ENCODE assay signal across 17 cellular contexts in the genomic region with DNA sequence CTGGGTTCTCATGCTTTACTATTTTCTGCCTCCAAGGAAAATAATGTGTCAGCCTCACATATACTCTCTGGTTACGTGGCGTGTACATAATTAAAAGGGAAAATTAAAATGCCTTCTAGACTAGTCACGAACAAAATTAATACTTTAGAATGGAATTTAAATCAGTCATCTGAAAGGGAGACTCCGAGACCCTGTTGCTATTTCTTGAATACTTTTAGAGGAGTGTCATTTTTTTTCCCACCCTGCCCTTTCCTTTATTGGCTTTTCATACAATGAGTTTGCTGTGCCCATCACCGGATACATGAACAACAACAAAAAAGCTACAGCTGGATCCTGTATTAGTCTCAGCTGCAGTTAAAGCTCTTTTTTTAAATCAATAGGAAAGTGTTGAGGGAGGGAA. TPM values are rescaled to one million over a fixed set of nuclear protein-coding genes. Genes with fewer than 3 reads are reported as not detected.
DNase-seq lines count a peak whose midpoint lies in the region; ATAC-seq and TF ChIP-seq lines count a peak whose summit lies in the region.
"Had no signal": no experiment of that assay in that cellular context is flagged by ENCODE, and none has a peak within 500 bp of the region (broad histone marks: within the 10 kb centered on the region; RNA-seq: fewer than 3 reads in every experiment).

No MANE protein-coding gene starts in this region.

- POLR2A ChIA-PET in BJ (lab: Charles Lee), result interaction anchor here (0.6 kb wide), 2 partner anchors 107 to 234 kb away, joined by 3 read pairs; no protein-coding TSS in a partner anchor

- no peak for TF ChIP-seq CTCF in BJ (IDR thresholded peaks at IDR 0.05; ENCODE audit: insufficient read depth, low read depth, low read length)
- TF ChIP-seq CTCF in endothelial cell (IDR thresholded peaks at IDR 0.05; ENCODE audit: unreplicated experiment), result no peak
- no peak for TF ChIP-seq CTCF in omental fat pad (IDR thresholded peaks at IDR 0.05)

- no peaks in the 10 kb centered on the region for H3K36me3 ChIP-seq in BJ (ENCODE audit: control insufficient read depth, insufficient read depth, low read length)
- H3K36me3 ChIP-seq: BE2C, esophagus muscularis mucosa had no signal

- H3K27ac Mint-ChIP-seq in endothelial cell (ENCODE audit: unreplicated experiment), result peak overlapping the region; percentile 54
- H3K27ac Mint-ChIP-seq in T-helper 17 cell, result no peak overlapping the region
- H3K27ac Mint-ChIP-seq: nephron progenitor cell had no signal

- DNase-seq in BJ (ENCODE audit: low read depth), result peak; percentile 72
- peak; percentile 68 for DNase-seq in RPMI7951 (ENCODE audit: low read depth)
- no peak for DNase-seq in endothelial cell (ENCODE audit: low spot score)
- no peak for DNase-seq in omental fat pad (ENCODE audit: low spot score)
- no peak for DNase-seq in T-helper 17 cell
- DNase-seq in activated CD4-positive, alpha-beta T cell treated with anti-CD3 and anti-CD28 coated beads, Interleukin-2, amount 50 U/mL, for 48 hours, result no peak
- DNase-seq in cortex of kidney (lab: John Stamatoyannopoulos, UW), result no peak
- DNase-seq: activated T-cell treated with anti-CD3 and anti-CD28 coated beads, Interleukin-2, amount 50 U/mL, for 4 hours; BE2C; body of pancreas; islet precursor cell; NCI-H1105; NCI-H510A treated with DMSO at 0.1 percent for 48 hours; nephron progenitor cell; stimulated activated CD4-positive, alpha-beta T cell treated with anti-CD3 and anti-CD28 coated beads, Interleukin-15, amount 100 ng/mL, for 24 hours had no signal

- no peaks in the 10 kb centered on the region for H3K9me3 ChIP-seq in T-helper 17 cell (ENCODE audit: control insufficient read depth, low read length, poor library complexity, severe bottlenecking)
- H3K9me3 ChIP-seq: BE2C, body of pancreas, esophagus muscularis mucosa had no signal

- no peaks in the 10 kb centered on the region for H3K36me3 Mint-ChIP-seq in endothelial cell (ENCODE audit: low read depth, unreplicated experiment)
- no peaks in the 10 kb centered on the region for H3K36me3 Mint-ChIP-seq in T-helper 17 cell (ENCODE audit: low read depth)

- ATAC-seq in omental fat pad (ENCODE audit: low FRiP score) (peak; percentile 54), T-helper 17 cell (no peak), GM21576 (IDR thresholded peaks at IDR 0.05; ENCODE audit: unreplicated experiment) (no peak)
- ATAC-seq: activated T-cell treated with anti-CD3 and anti-CD28 coated beads, Interleukin-2, amount 50 U/mL, for 4 hours; body of pancreas had no signal

- peaks cover 3% of the 10 kb centered on the region for H3K27me3 Mint-ChIP-seq in endothelial cell (ENCODE audit: unreplicated experiment)
- H3K27me3 Mint-ChIP-seq in T-helper 17 cell, result no peaks in the 10 kb centered on the region

- no peaks in the 10 kb centered on the region for H3K27me3 ChIP-seq in BJ (ENCODE audit: control insufficient read depth, insufficient read depth, low read length)
- H3K27me3 ChIP-seq: BE2C, body of pancreas, esophagus muscularis mucosa had no signal

- H3K4me3 Mint-ChIP-seq in endothelial cell (ENCODE audit: unreplicated experiment), result no peak overlapping the region
- no peak overlapping the region for H3K4me3 Mint-ChIP-seq in T-helper 17 cell
- H3K4me3 Mint-ChIP-seq: activated T-cell treated with anti-CD3 and anti-CD28 coated beads, Interleukin-2, amount 50 U/mL, for 4 hours; nephron progenitor cell had no signal

- no peaks in the 10 kb centered on the region for H3K9me3 Mint-ChIP-seq in endothelial cell (ENCODE audit: unreplicated experiment)
- H3K9me3 Mint-ChIP-seq: activated T-cell treated with anti-CD3 and anti-CD28 coated beads, Interleukin-2, amount 50 U/mL, for 4 hours; nephron progenitor cell had no signal

- CTCF ChIA-PET in BJ (lab: Yijun Ruan, JAX), result interaction anchor here (1.6 kb wide), 1 partner anchor 93 kb away, joined by 5 read pairs; no protein-coding TSS in a partner anchor

- peaks cover 31% of the 10 kb centered on the region for H3K4me1 Mint-ChIP-seq in endothelial cell (ENCODE audit: unreplicated experiment)
- peaks cover 38% of the 10 kb centered on the region for H3K4me1 Mint-ChIP-seq in T-helper 17 cell

- no peak overlapping the region for H3K4me3 ChIP-seq in BJ (ENCODE audit: low read depth, low read length)
- H3K4me3 ChIP-seq: body of pancreas had no signal

RNA-seq across cellular contexts. Expression of gene CYTH3, which starts 20.1 kb away (rescaled TPM):
- polyA plus RNA-seq in BJ (2011; rRNA removed), result 40.6 and 45.5 TPM in 2 replicates
- 25.6 and 28.8 TPM in 2 replicates for polyA minus RNA-seq in BJ (2011; rRNA and poly(A)+ RNA removed)
- total RNA-seq in RPMI7951 (2014; rRNA removed; shearing (Covaris generic)), result 18.4 and 20.6 TPM in 2 replicates
- 24.3 TPM for total RNA-seq in endothelial cell (ENCODE audit: unreplicated experiment)
- 10 to 100 TPM; 34.2 to 87.0 (median 60.2) TPM for total RNA-seq in omental fat pad
- total RNA-seq in T-helper 17 cell, result 10 to 100 TPM; 23.1 to 25.8 TPM

Comparison
In these comparisons a context has a peak if more than half of its experiments do, and no peak if none do; other contexts are left out.
1. DNase-seq: peak in BJ (single experiment) and RPMI7951 (single experiment); none in endothelial cell (single experiment), omental fat pad (single experiment), T-helper 17 cell (0 of 3), activated CD4-positive, alpha-beta T cell treated with anti-CD3 and anti-CD28 coated beads, Interleukin-2, amount 50 U/mL, for 48 hours (0 of 2) and cortex of kidney (single experiment).